ENCODE assay signal across 25 cellular contexts in the genomic region with DNA sequence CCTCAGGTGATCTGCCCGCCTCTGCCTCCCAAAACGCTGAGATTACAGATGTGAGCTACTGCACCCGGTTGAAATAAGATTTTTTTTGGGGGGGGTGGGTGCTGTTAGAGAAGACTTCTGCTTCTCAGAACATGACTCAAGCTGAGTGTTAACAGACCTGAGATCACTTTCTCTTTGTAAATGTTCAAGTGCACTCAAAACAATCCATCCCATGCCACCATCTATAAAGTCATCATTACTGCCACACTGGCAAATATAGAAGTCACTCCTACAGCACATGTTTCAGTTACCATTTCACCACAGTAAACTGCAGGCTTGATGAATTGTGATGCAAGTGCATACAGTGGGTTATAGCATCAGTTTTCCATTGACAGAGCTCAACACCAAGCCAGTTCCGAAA. TPM values are rescaled to one million over a fixed set of nuclear protein-coding genes. Genes with fewer than 3 reads are reported as not detected.
DNase-seq lines count a peak whose midpoint lies in the region; ATAC-seq and TF ChIP-seq lines count a peak whose summit lies in the region.
"Had no signal": no experiment of that assay in that cellular context is flagged by ENCODE, and none has a peak within 500 bp of the region (broad histone marks: within the 10 kb centered on the region; RNA-seq: fewer than 3 reads in every experiment).

No MANE protein-coding gene starts in this region.

- peaks cover 3% of the 10 kb centered on the region for H3K36me3 Mint-ChIP-seq in activated CD8-positive, alpha-beta T cell treated with anti-CD3 and anti-CD28 coated beads for 36 hours (ENCODE audit: low read depth)
- H3K36me3 Mint-ChIP-seq in activated CD8-positive, alpha-beta T cell treated with anti-CD3 and anti-CD28 coated beads, Interleukin-2, amount 10 ng/mL, durations not matched to agents 7 days and 5 days (ENCODE audit: low read depth): peaks cover 10% of the 10 kb centered on the region

- no peak for DNase-seq in activated CD8-positive, alpha-beta T cell treated with anti-CD3 and anti-CD28 coated beads for 36 hours
- no peak for DNase-seq in activated CD8-positive, alpha-beta T cell treated with anti-CD3 and anti-CD28 coated beads, Interleukin-2, amount 10 ng/mL, durations not matched to agents 7 days and 5 days
- peak; percentile 9 for DNase-seq in activated effector memory CD4-positive, alpha-beta T cell treated with anti-CD3 and anti-CD28 coated beads, Interleukin-2, amount 50 U/mL, for 16 hours
- no peak for DNase-seq in activated effector memory CD4-positive, alpha-beta T cell treated with Interleukin-2 at 50 U/mL for 16 hours
- DNase-seq in CD1c-positive myeloid dendritic cell (ENCODE audit: extremely low spot score): peak; percentile 6
- DNase-seq in coronary artery (ENCODE audit: low spot score): peak; percentile 21
- DNase-seq in NCI-H2029 treated with DMSO at 0.1 percent for 48 hours (lab: John Stamatoyannopoulos, UW): no peak
- DNase-seq: CD4-positive, CD25-positive, alpha-beta regulatory T cell; DMS153; GM23248; H7; MM.1S; NCI-H1417; NCI-H1694; NCI-H2081; NCI-H2227 treated with DMSO at 0.1 percent for 48 hours; NCI-H526 treated with DMSO at 0.1 percent for 48 hours; PC-9 had no signal

- intact Hi-C loops in activated CD8-positive, alpha-beta T cell treated with anti-CD3 and anti-CD28 coated beads for 36 hours (cut with micrococcal nuclease): no loop called here

- no peak overlapping the region for H3K27ac ChIP-seq in coronary artery
- H3K27ac ChIP-seq: GM23248, HL-60, KMS-11, PC-9 had no signal

- peak; percentile 28 for ATAC-seq in activated CD8-positive, alpha-beta T cell treated with anti-CD3 and anti-CD28 coated beads for 36 hours
- ATAC-seq in activated CD8-positive, alpha-beta T cell treated with anti-CD3 and anti-CD28 coated beads, Interleukin-2, amount 10 ng/mL, durations not matched to agents 7 days and 5 days: no peak
- ATAC-seq: Right ventricle myocardium inferior had no signal

- no peak overlapping the region for H3K27ac Mint-ChIP-seq in activated CD8-positive, alpha-beta T cell treated with anti-CD3 and anti-CD28 coated beads for 36 hours
- H3K27ac Mint-ChIP-seq in activated CD8-positive, alpha-beta T cell treated with anti-CD3 and anti-CD28 coated beads, Interleukin-2, amount 10 ng/mL, durations not matched to agents 7 days and 5 days: no peak overlapping the region
- H3K27ac Mint-ChIP-seq: CD4-positive, CD25-positive, alpha-beta regulatory T cell; IgD-negative memory B cell had no signal

- H3K4me3 ChIP-seq in coronary artery: no peak overlapping the region
- H3K4me3 ChIP-seq: GM23248, PC-9 had no signal

- H3K4me1 Mint-ChIP-seq in activated CD8-positive, alpha-beta T cell treated with anti-CD3 and anti-CD28 coated beads for 36 hours (ENCODE audit: low read depth): peaks cover 38% of the 10 kb centered on the region
- H3K4me1 Mint-ChIP-seq in activated CD8-positive, alpha-beta T cell treated with anti-CD3 and anti-CD28 coated beads, Interleukin-2, amount 10 ng/mL, durations not matched to agents 7 days and 5 days (ENCODE audit: low read depth): peaks cover 44% of the 10 kb centered on the region

- no peaks in the 10 kb centered on the region for H3K9me3 Mint-ChIP-seq in activated CD8-positive, alpha-beta T cell treated with anti-CD3 and anti-CD28 coated beads for 36 hours
- no peaks in the 10 kb centered on the region for H3K9me3 Mint-ChIP-seq in activated CD8-positive, alpha-beta T cell treated with anti-CD3 and anti-CD28 coated beads, Interleukin-2, amount 10 ng/mL, durations not matched to agents 7 days and 5 days (ENCODE audit: insufficient read depth)
- H3K9me3 Mint-ChIP-seq: IgD-negative memory B cell had no signal

- POLR2A ChIA-PET in activated CD8-positive, alpha-beta T cell treated with anti-CD3 and anti-CD28 coated beads for 36 hours (lab: Charles Lee): interaction anchor here (1.8 kb wide), 1 partner anchor 9 kb away, joined by 7 read pairs; a partner anchor contains a TSS
- POLR2A ChIA-PET in activated CD8-positive, alpha-beta T cell treated with anti-CD3 and anti-CD28 coated beads, Interleukin-2, amount 10 ng/mL, durations not matched to agents 7 days and 5 days (lab: Charles Lee): interaction anchor here (1.2 kb wide), 1 partner anchor 9 kb away, joined by 4 read pairs; a partner anchor contains a TSS

- TF ChIP-seq CTCF in activated CD8-positive, alpha-beta T cell treated with anti-CD3 and anti-CD28 coated beads for 36 hours (IDR thresholded peaks at IDR 0.05): no peak
- no peak for TF ChIP-seq CTCF in coronary artery (IDR thresholded peaks at IDR 0.05)

- CTCF ChIA-PET in activated CD8-positive, alpha-beta T cell treated with anti-CD3 and anti-CD28 coated beads for 36 hours (lab: Charles Lee): interaction anchor here (1.2 to 1.7 kb wide), 3 partner anchors 11 to 97 kb away, joined by 3 to 5 read pairs (median 3); no protein-coding TSS in a partner anchor
- CTCF ChIA-PET in activated CD8-positive, alpha-beta T cell treated with anti-CD3 and anti-CD28 coated beads, Interleukin-2, amount 10 ng/mL, durations not matched to agents 7 days and 5 days (lab: Charles Lee): interaction anchor here (0.8 to 2.0 kb wide), 2 partner anchors 16 to 31 kb away, joined by 3 to 5 read pairs; no protein-coding TSS in a partner anchor

- no peaks in the 10 kb centered on the region for H3K27me3 Mint-ChIP-seq in activated CD8-positive, alpha-beta T cell treated with anti-CD3 and anti-CD28 coated beads for 36 hours
- no peaks in the 10 kb centered on the region for H3K27me3 Mint-ChIP-seq in activated CD8-positive, alpha-beta T cell treated with anti-CD3 and anti-CD28 coated beads, Interleukin-2, amount 10 ng/mL, durations not matched to agents 7 days and 5 days (ENCODE audit: low read depth)
- H3K27me3 Mint-ChIP-seq: CD4-positive, CD25-positive, alpha-beta regulatory T cell; IgD-negative memory B cell had no signal

- H3K4me3 Mint-ChIP-seq in activated CD8-positive, alpha-beta T cell treated with anti-CD3 and anti-CD28 coated beads for 36 hours: no peak overlapping the region
- H3K4me3 Mint-ChIP-seq in activated CD8-positive, alpha-beta T cell treated with anti-CD3 and anti-CD28 coated beads, Interleukin-2, amount 10 ng/mL, durations not matched to agents 7 days and 5 days: no peak overlapping the region
- H3K4me3 Mint-ChIP-seq: CD4-positive, CD25-positive, alpha-beta regulatory T cell; IgD-negative memory B cell had no signal

RNA-seq across cellular contexts. Expression of a gene that starts 9.0 kb away (rescaled TPM):
- 10 to 100 TPM; 34.5 to 38.7 TPM for total RNA-seq in activated CD8-positive, alpha-beta T cell treated with anti-CD3 and anti-CD28 coated beads for 36 hours
- total RNA-seq in activated CD8-positive, alpha-beta T cell treated with anti-CD3 and anti-CD28 coated beads, Interleukin-2, amount 10 ng/mL, durations not matched to agents 7 days and 5 days: 10 to 100 TPM; 47.0 to 55.2 TPM

RNA-seq across cellular contexts. Expression of a gene that starts 9.1 kb away (rescaled TPM):
- 10 to 100 TPM; 33.9 to 34.3 TPM for total RNA-seq in activated CD8-positive, alpha-beta T cell treated with anti-CD3 and anti-CD28 coated beads for 36 hours
- 10 to 100 TPM; 17.3 to 17.9 TPM for total RNA-seq in activated CD8-positive, alpha-beta T cell treated with anti-CD3 and anti-CD28 coated beads, Interleukin-2, amount 10 ng/mL, durations not matched to agents 7 days and 5 days

RNA-seq across cellular contexts. Expression of a gene that starts 23.8 kb away (rescaled TPM):
- 10 to 100 TPM; 42.0 to 43.1 TPM for total RNA-seq in activated CD8-positive, alpha-beta T cell treated with anti-CD3 and anti-CD28 coated beads for 36 hours
- total RNA-seq in activated CD8-positive, alpha-beta T cell treated with anti-CD3 and anti-CD28 coated beads, Interleukin-2, amount 10 ng/mL, durations not matched to agents 7 days and 5 days: 10 to 100 TPM; 58.5 to 60.9 TPM

RNA-seq across cellular contexts. Expression of a gene that starts 33.4 kb away (rescaled TPM):
- not detected for total RNA-seq in activated CD8-positive, alpha-beta T cell treated with anti-CD3 and anti-CD28 coated beads for 36 hours
- total RNA-seq in activated CD8-positive, alpha-beta T cell treated with anti-CD3 and anti-CD28 coated beads, Interleukin-2, amount 10 ng/mL, durations not matched to agents 7 days and 5 days: not detected
- total RNA-seq: A172; CD4-positive, CD25-positive, alpha-beta regulatory T cell; GM23248; H7; NCI-H460; PC-9; Right ventricle myocardium inferior; RPMI7951 had no signal

RNA-seq across cellular contexts. Expression of a gene that starts 34.7 kb away (rescaled TPM):
- not detected for total RNA-seq in activated CD8-positive, alpha-beta T cell treated with anti-CD3 and anti-CD28 coated beads for 36 hours
- not detected for total RNA-seq in activated CD8-positive, alpha-beta T cell treated with anti-CD3 and anti-CD28 coated beads, Interleukin-2, amount 10 ng/mL, durations not matched to agents 7 days and 5 days
- total RNA-seq: A172; CD4-positive, CD25-positive, alpha-beta regulatory T cell; GM23248; H7; NCI-H460; PC-9; Right ventricle myocardium inferior; RPMI7951 had no signal

Comparison
In these comparisons a context has a peak if more than half of its experiments do, and no peak if none do; other contexts are left out.
1. DNase-seq: peak in activated effector memory CD4-positive, alpha-beta T cell treated with anti-CD3 and anti-CD28 coated beads, Interleukin-2, amount 50 U/mL, for 16 hours (single experiment), CD1c-positive myeloid dendritic cell (single experiment) and coronary artery (single experiment); none in activated CD8-positive, alpha-beta T cell treated with anti-CD3 and anti-CD28 coated beads for 36 hours (single experiment), activated CD8-positive, alpha-beta T cell treated with anti-CD3 and anti-CD28 coated beads, Interleukin-2, amount 10 ng/mL, durations not matched to agents 7 days and 5 days (single experiment), activated effector memory CD4-positive, alpha-beta T cell treated with Interleukin-2 at 50 U/mL for 16 hours (single experiment) and NCI-H2029 treated with DMSO at 0.1 percent for 48 hours (single experiment).